Comparison of ENCODE assay signal across 8 cellular contexts in genomic region chr5:75668988-75669760, GRCh38. TPM values are rescaled to one million over a fixed set of nuclear protein-coding genes. Genes with fewer than 3 reads are reported as not detected.
A peak's percentile ranks its signal among the peaks of the same experiment; 100 is the strongest.
DNase-seq lines count a peak whose midpoint lies in the region; ATAC-seq and TF ChIP-seq lines count a peak whose summit lies in the region.

No MANE protein-coding gene starts in this region.

- H3K9me3 Mint-ChIP-seq in activated naive CD8-positive, alpha-beta T cell treated with anti-CD3 and anti-CD28 coated beads, Interleukin-2, amount 10 ng/mL, durations not matched to agents 7 days and 5 days: no peaks in the 10 kb centered on the region
- no peaks in the 10 kb centered on the region for H3K9me3 Mint-ChIP-seq in stimulated activated naive CD8-positive, alpha-beta T cell treated with anti-CD3 and anti-CD28 coated beads, Interleukin-15, amount 100 ng/mL, for 72 hours

- peak overlapping the region; percentile 70 for H3K4me3 Mint-ChIP-seq in activated naive CD8-positive, alpha-beta T cell treated with anti-CD3 and anti-CD28 coated beads, Interleukin-2, amount 10 ng/mL, durations not matched to agents 7 days and 5 days
- H3K4me3 Mint-ChIP-seq in stimulated activated naive CD8-positive, alpha-beta T cell treated with anti-CD3 and anti-CD28 coated beads, Interleukin-15, amount 100 ng/mL, for 72 hours: peak overlapping the region; percentile 77 to 84

- peaks cover 22% of the 10 kb centered on the region for H3K36me3 Mint-ChIP-seq in activated naive CD8-positive, alpha-beta T cell treated with anti-CD3 and anti-CD28 coated beads, Interleukin-2, amount 10 ng/mL, durations not matched to agents 7 days and 5 days

- peak overlapping the region; percentile 89 for H3K27ac Mint-ChIP-seq in activated naive CD8-positive, alpha-beta T cell treated with anti-CD3 and anti-CD28 coated beads, Interleukin-2, amount 10 ng/mL, durations not matched to agents 7 days and 5 days
- peak overlapping the region; percentile 91 to 93 for H3K27ac Mint-ChIP-seq in stimulated activated naive CD8-positive, alpha-beta T cell treated with anti-CD3 and anti-CD28 coated beads, Interleukin-15, amount 100 ng/mL, for 72 hours

- peaks cover 17% of the 10 kb centered on the region for H3K4me1 Mint-ChIP-seq in activated naive CD8-positive, alpha-beta T cell treated with anti-CD3 and anti-CD28 coated beads, Interleukin-2, amount 10 ng/mL, durations not matched to agents 7 days and 5 days
- H3K4me1 Mint-ChIP-seq in stimulated activated naive CD8-positive, alpha-beta T cell treated with anti-CD3 and anti-CD28 coated beads, Interleukin-15, amount 100 ng/mL, for 72 hours: peaks cover 33% of the 10 kb centered on the region

- peak; percentile 92 for ATAC-seq in GM21381 (IDR thresholded peaks at IDR 0.05; ENCODE audit: unreplicated experiment)
- ATAC-seq in activated naive CD8-positive, alpha-beta T cell treated with anti-CD3 and anti-CD28 coated beads, Interleukin-2, amount 10 ng/mL, durations not matched to agents 7 days and 5 days (ENCODE audit: low read depth): peak; percentile 97
- ATAC-seq in stimulated activated naive CD8-positive, alpha-beta T cell treated with anti-CD3 and anti-CD28 coated beads, Interleukin-15, amount 100 ng/mL, for 72 hours: peak; percentile 99

- in situ Hi-C loops in G401 (cut with HindIII; ENCODE audit: low sequenced_read_pairs): no loop called here

- DNase-seq in G401 (ENCODE audit: low spot score) (peak; percentile 54), HT1080 (ENCODE audit: low read depth) (peak; percentile 64), midbrain (lab: John Stamatoyannopoulos, UW) (peak; percentile 20), SKM-1 (lab: John Stamatoyannopoulos, UW; ENCODE audit: unreplicated experiment) (no peak)
- peak; percentile 50 for DNase-seq in activated naive CD8-positive, alpha-beta T cell treated with anti-CD3 and anti-CD28 coated beads, Interleukin-2, amount 10 ng/mL, durations not matched to agents 7 days and 5 days
- peak; percentile 54 to 74 for DNase-seq in stimulated activated naive CD8-positive, alpha-beta T cell treated with anti-CD3 and anti-CD28 coated beads, Interleukin-15, amount 100 ng/mL, for 72 hours

- POLR2A ChIA-PET in activated naive CD8-positive, alpha-beta T cell treated with anti-CD3 and anti-CD28 coated beads, Interleukin-2, amount 10 ng/mL, durations not matched to agents 7 days and 5 days (lab: Charles Lee): interaction anchor here (1.0 to 2.0 kb wide), 4 partner anchors 48 to 617 kb away, joined by 3 to 9 read pairs (median 4); partner anchors contain the start of genes ANKRD31, GCNT4, HMGCR and POC5

- TF ChIP-seq POLR2A in Raji (IDR thresholded peaks at IDR 0.05; ENCODE audit: insufficient read depth, low read depth, low read length): peak; percentile 33; the same call in 1 of the 2 replicates

- H3K27me3 Mint-ChIP-seq in activated naive CD8-positive, alpha-beta T cell treated with anti-CD3 and anti-CD28 coated beads, Interleukin-2, amount 10 ng/mL, durations not matched to agents 7 days and 5 days: no peaks in the 10 kb centered on the region
- no peaks in the 10 kb centered on the region for H3K27me3 Mint-ChIP-seq in stimulated activated naive CD8-positive, alpha-beta T cell treated with anti-CD3 and anti-CD28 coated beads, Interleukin-15, amount 100 ng/mL, for 72 hours

RNA-seq across cellular contexts. Expression of gene POC5, which starts 48.1 kb away (rescaled TPM):
- 22.4 and 47.3 TPM in 2 replicates for total RNA-seq in G401 (2014; rRNA removed; shearing (Covaris generic))
- total RNA-seq in HT1080 (2014; rRNA removed; shearing (Covaris generic)): 19.1 and 22.6 TPM in 2 replicates
- 20.9 and 21.6 TPM in 2 replicates for polyA plus RNA-seq in HT1080 (2015; cell fraction: cytosol; rRNA removed)
- 50.4 and 50.8 TPM in 2 replicates for polyA plus RNA-seq in HT1080 (2015; cell fraction: nucleus; rRNA removed)
- 10 to 100 TPM; 16.8 to 23.0 TPM for total RNA-seq in activated naive CD8-positive, alpha-beta T cell treated with anti-CD3 and anti-CD28 coated beads, Interleukin-2, amount 10 ng/mL, durations not matched to agents 7 days and 5 days

RNA-seq across cellular contexts. Expression of gene ANKDD1B, which starts 57.9 kb away (rescaled TPM):
- not detected in 2 replicates for total RNA-seq in G401 (2014; rRNA removed; shearing (Covaris generic))
- total RNA-seq in HT1080 (2014; rRNA removed; shearing (Covaris generic)): 0.03 TPM in 1 of 2 replicates, not detected in the other
- 0.03 TPM in 1 of 2 replicates, not detected in the other for polyA plus RNA-seq in HT1080 (2015; cell fraction: cytosol; rRNA removed)
- polyA plus RNA-seq in HT1080 (2015; cell fraction: nucleus; rRNA removed): 0.17 TPM in 1 of 2 replicates, not detected in the other
- under 1 TPM; 0.26 to 0.28 TPM for total RNA-seq in activated naive CD8-positive, alpha-beta T cell treated with anti-CD3 and anti-CD28 coated beads, Interleukin-2, amount 10 ng/mL, durations not matched to agents 7 days and 5 days
